Comparison of ENCODE assay signal across 8 cellular contexts in the genomic region with DNA sequence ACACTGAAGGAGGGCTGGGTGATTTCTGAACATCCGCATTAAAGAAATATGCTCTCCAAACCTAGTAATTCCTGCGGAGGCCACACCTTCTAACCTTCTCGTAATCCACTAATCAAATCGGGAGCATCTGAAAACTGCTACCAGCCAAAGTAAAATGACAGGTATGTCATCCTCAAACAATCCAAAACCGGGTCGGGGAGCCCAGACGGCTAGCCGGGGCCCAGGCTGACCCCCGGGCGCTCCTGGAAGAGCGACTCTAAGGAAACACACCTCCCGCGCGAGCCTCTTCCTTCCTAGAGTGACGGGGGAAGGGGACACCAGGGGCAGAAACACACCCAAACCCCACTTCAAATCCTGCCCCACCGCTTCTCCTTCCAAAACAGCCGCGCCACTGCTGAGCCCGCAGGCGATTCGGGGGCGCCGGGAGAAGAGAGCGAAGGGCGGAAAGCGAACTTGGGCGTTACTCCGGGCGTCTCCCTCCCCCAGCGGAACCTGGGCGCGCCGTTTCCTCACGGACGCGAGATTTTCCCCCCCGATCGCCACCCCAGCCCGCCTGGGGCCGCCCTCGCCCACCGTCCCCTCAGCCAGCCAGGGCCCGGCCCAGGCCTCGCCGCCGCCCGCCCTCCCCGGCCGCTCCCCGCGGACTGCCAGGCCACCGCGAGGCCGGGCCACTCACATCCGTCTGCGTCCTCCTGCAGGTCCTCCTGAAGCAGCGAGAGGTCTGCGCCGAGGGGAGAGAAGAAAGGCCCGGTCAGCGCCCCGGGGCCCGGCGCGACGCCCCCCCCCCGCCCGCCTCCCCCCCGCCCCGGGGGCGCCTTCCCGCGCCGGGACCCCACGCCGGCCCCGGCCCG. TPM values are rescaled to one million over a fixed set of nuclear protein-coding genes. Genes with fewer than 3 reads are reported as not detected.
DNase-seq lines count a peak whose midpoint lies in the region; ATAC-seq and TF ChIP-seq lines count a peak whose summit lies in the region.

No MANE protein-coding gene starts in this region.

- H3K27ac ChIP-seq in BLaER1 treated with 17β-estradiol and CSF1 and Interleukin-3, amounts not matched to agents 10 nM and 100 nM = peak overlapping the region; percentile 90 to 97 (median 95)
- H3K27ac ChIP-seq in PC-9 (peak overlapping the region; percentile 97), testis (peak overlapping the region; percentile 93 to 96)

- DNase-seq in PC-9 = peak; percentile 66 to 74
- peak; percentile 38 for DNase-seq in activated gamma-delta T cell treated with Interleukin-2 at 50 U/mL for 16 hours
- peak; percentile 14 for DNase-seq in foreskin melanocyte
- peak; percentile 56 for DNase-seq in neural crest cell (ENCODE audit: low read depth, low spot score)
- peak; percentile 48 for DNase-seq in testis

- H3K9me2 ChIP-seq in PC-9 (ENCODE audit: insufficient read depth) = no peaks in the 10 kb centered on the region

- peak overlapping the region; percentile 72 for H3K27ac Mint-ChIP-seq in neural crest cell (ENCODE audit: unreplicated experiment)

- intact Hi-C loops in PC-9 (cut with micrococcal nuclease; ENCODE audit: unreplicated experiment) (loop anchor here (1.0 to 10.0 kb wide), 6 partner anchors 30 to 301 kb away; a partner anchor contains a TSS), testis (cut with DNase I; ENCODE audit: low total_unique reads) (no loop called here)

- no peaks in the 10 kb centered on the region for H3K27me3 ChIP-seq in BLaER1 treated with 17β-estradiol and CSF1 and Interleukin-3, amounts not matched to agents 10 nM and 100 nM
- H3K27me3 ChIP-seq in PC-9 (ENCODE audit: insufficient read depth, low read depth) (no peaks in the 10 kb centered on the region), testis (no peaks in the 10 kb centered on the region)

- peaks cover 10% of the 10 kb centered on the region for H3K36me3 Mint-ChIP-seq in neural crest cell (ENCODE audit: low read depth)

- TSS peak; percentile 38 for BruUV-seq in PC-9 (replicated peaks; lab: Mats Ljungman, UMichigan)

- peak; percentile 26 for ATAC-seq in HG03342 (IDR thresholded peaks at IDR 0.05; ENCODE audit: unreplicated experiment)

- H3K4me2 ChIP-seq in BLaER1 treated with 17β-estradiol and CSF1 and Interleukin-3, amounts not matched to agents 10 nM and 100 nM = peak overlapping the region; percentile 63 to 93 (median 85)
- H3K4me2 ChIP-seq in PC-9 = peak overlapping the region; percentile 84

- peak overlapping the region; percentile 97 for H3K4me3 Mint-ChIP-seq in neural crest cell

- H2AFZ ChIP-seq in PC-9 = no peak overlapping the region

- no peaks in the 10 kb centered on the region for H3K9me3 ChIP-seq in BLaER1 treated with 17β-estradiol and CSF1 and Interleukin-3, amounts not matched to agents 10 nM and 100 nM (replicated peaks in 1 of 11)
- H3K9me3 ChIP-seq in PC-9 (ENCODE audit: insufficient read depth, low read depth) (no peaks in the 10 kb centered on the region), testis (no peaks in the 10 kb centered on the region)

- CTCF ChIA-PET in PC-9 (lab: Charles Lee) = no interaction called here

- peaks cover 52% of the 10 kb centered on the region for H3K4me1 Mint-ChIP-seq in neural crest cell

- peak overlapping the region; percentile 78 to 92 (median 84) for H3K4me3 ChIP-seq in BLaER1 treated with 17β-estradiol and CSF1 and Interleukin-3, amounts not matched to agents 10 nM and 100 nM
- H3K4me3 ChIP-seq in PC-9 = peak overlapping the region; percentile 94
- H3K4me3 ChIP-seq in testis = peak overlapping the region; percentile 91 to 93

- peak overlapping the region; percentile 91 to 99 (median 95) for H3K9ac ChIP-seq in BLaER1 treated with 17β-estradiol and CSF1 and Interleukin-3, amounts not matched to agents 10 nM and 100 nM

- peak; percentile 51 for TF ChIP-seq POLR2A in GM19193 (IDR thresholded peaks at IDR 0.05; ENCODE audit: extremely low read depth, insufficient read depth, insufficient read length)
- TF ChIP-seq POLR2A in testis (IDR thresholded peaks at IDR 0.05) = no peak

- TF ChIP-seq CTCF in PC-9 (conservative IDR thresholded peaks at IDR 0.05) (no peak; the same call in 1 of the 2 replicates), neural crest cell (conservative IDR thresholded peaks at IDR 0.05) (no peak), testis (IDR thresholded peaks at IDR 0.05) (no peak)

- peaks cover 30 to 51% (median 45%) of the 10 kb centered on the region in 11 experiments; a peak in 21 of 22 replicates for H4K20me1 ChIP-seq in BLaER1 treated with 17β-estradiol and CSF1 and Interleukin-3, amounts not matched to agents 10 nM and 100 nM
- H4K20me1 ChIP-seq in PC-9 (ENCODE audit: insufficient read depth) = no peaks in the 10 kb centered on the region; the same call in 1 of the 2 replicates

- POLR2A ChIA-PET in PC-9 (lab: Charles Lee; ENCODE audit: unreplicated experiment) = no interaction called here

- no peaks in the 10 kb centered on the region for H3K27me3 Mint-ChIP-seq in neural crest cell (ENCODE audit: low read depth)

- peaks cover 32 to 68% (median 40%) of the 10 kb centered on the region in 10 experiments for H3K4me1 ChIP-seq in BLaER1 treated with 17β-estradiol and CSF1 and Interleukin-3, amounts not matched to agents 10 nM and 100 nM
- H3K4me1 ChIP-seq in PC-9 (replicated peaks; ENCODE audit: insufficient read depth) = peaks cover 71% of the 10 kb centered on the region
- peaks cover 7% of the 10 kb centered on the region for H3K4me1 ChIP-seq in testis

- peaks cover 2% of the 10 kb centered on the region for H3K9me3 Mint-ChIP-seq in neural crest cell

- peaks cover 71% of the 10 kb centered on the region for H3K79me2 ChIP-seq in PC-9 (ENCODE audit: low read depth)

- H3F3A ChIP-seq in PC-9 (ENCODE audit: insufficient read depth, low read depth) = peaks cover 49% of the 10 kb centered on the region

- WGBS in testis, 2 donors = 0% methylated on average over 20 to 73 of the region's 78 CpGs

- H3K36me3 ChIP-seq in BLaER1 treated with 17β-estradiol and CSF1 and Interleukin-3, amounts not matched to agents 10 nM and 100 nM = peaks cover 16 to 30% (median 21%) of the 10 kb centered on the region in 11 experiments
- peaks cover 31% of the 10 kb centered on the region for H3K36me3 ChIP-seq in PC-9 (ENCODE audit: low read depth)
- peaks cover 4% of the 10 kb centered on the region for H3K36me3 ChIP-seq in testis (ENCODE audit: low read depth, missing control alignments)

RNA-seq across cellular contexts. Expression of a gene that starts 0.6 kb away (rescaled TPM):
- total RNA-seq in PC-9 (2021) (157 and 167 TPM in 2 replicates), neural crest cell (136 and 138 TPM in 2 replicates), testis (100 to 1,000 TPM in 1 of 2 donors, 10 to 100 TPM in 1; 91.8 to 136 TPM)
- 128 TPM for polyA plus RNA-seq in testis (ENCODE audit: insufficient read depth, low read depth, low replicate concordance)

Comparison
In these comparisons a context has a peak if more than half of its experiments do, and no peak if none do; other contexts are left out.
1. Peak in every context shown above with its lines: DNase-seq, ATAC-seq, H3K4me3 ChIP-seq and H3K27ac ChIP-seq.
2. DNase-seq: peak in every context shown above with its lines; median percentile 70 in PC-9; 56 in neural crest cell; 48 in testis; 38 in activated gamma-delta T cell treated with Interleukin-2 at 50 U/mL for 16 hours; 14 in foreskin melanocyte.